In the genomic region with DNA sequence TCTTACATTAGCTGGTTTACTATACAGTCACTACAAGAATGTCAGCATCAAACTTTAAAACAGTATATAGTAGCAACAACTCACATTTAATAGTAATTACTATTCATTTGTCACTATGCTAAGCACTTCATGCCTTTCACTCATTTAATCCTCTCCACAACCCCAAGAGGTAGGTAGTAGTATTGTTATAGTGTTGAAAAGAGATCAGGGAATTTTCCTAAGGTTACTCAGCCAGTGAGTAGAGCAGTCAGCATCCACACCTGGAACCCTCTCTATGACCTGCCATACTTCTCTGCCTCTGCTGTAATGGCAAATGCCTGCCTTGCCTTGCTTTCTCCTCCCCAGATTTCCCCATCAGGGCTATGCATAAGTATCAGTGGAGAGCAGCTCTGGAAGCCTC, we compare ENCODE assay signal across 32 cellular contexts. TPM values are rescaled to one million over a fixed set of nuclear protein-coding genes. Genes with fewer than 3 reads are reported as not detected.
"Had no signal": no experiment of that assay in that cellular context is flagged by ENCODE, and none has a peak within 500 bp of the region (broad histone marks: within the 10 kb centered on the region; RNA-seq: fewer than 3 reads in every experiment).

No MANE protein-coding gene starts in this region.

- H3K4me3 ChIP-seq: left lung, lower lobe of right lung, pancreas, prostate gland, spleen, suprapubic skin, thoracic aorta, tibial artery, upper lobe of right lung had no signal

- ATAC-seq: left colon; left lung; lower lobe of right lung; naive thymus-derived CD8-positive, alpha-beta T cell; pancreas; right cardiac atrium; sciatic nerve; stimulated activated effector memory CD8-positive, alpha-beta T cell treated with anti-CD3 and anti-CD28 coated beads, Interleukin-12 subunit alpha, Interleukin-12 subunit beta, amount 100 ng/mL, for 72 hours; upper lobe of right lung had no signal

- H3K27ac Mint-ChIP-seq: immature natural killer cell; naive thymus-derived CD8-positive, alpha-beta T cell; nephron; stimulated activated effector memory CD8-positive, alpha-beta T cell treated with anti-CD3 and anti-CD28 coated beads, Interleukin-12 subunit alpha, Interleukin-12 subunit beta, amount 100 ng/mL, for 72 hours; stimulated activated naive CD8-positive, alpha-beta T cell treated with anti-CD3 and anti-CD28 coated beads, Interleukin-15, Interleukin-2, amounts not matched to agents 100 ng/mL and 50 ng/mL, for 24 hours had no signal

- H3K27ac ChIP-seq: left lung, lower lobe of right lung, pancreas, prostate gland, spleen, suprapubic skin, thoracic aorta, tibial artery, upper lobe of right lung had no signal

- DNase-seq: hypothalamus; immature natural killer cell; kidney; left colon; left lung; lower lobe of right lung; mammary epithelial cell; mesenchymal stem cell; naive thymus-derived CD8-positive, alpha-beta T cell; nucleus accumbens; pancreas; posterior cingulate gyrus; retina; right cardiac atrium; small intestine; spleen; stimulated activated CD4-positive, alpha-beta T cell treated with anti-CD3 and anti-CD28 coated beads, Interleukin-4, amount 100 ng/mL, for 24 hours; stimulated activated naive CD4-positive, alpha-beta T cell; tibial artery; upper lobe of right lung had no signal

- H3K9me3 Mint-ChIP-seq: immature natural killer cell; naive thymus-derived CD8-positive, alpha-beta T cell; nephron; neural crest cell; stimulated activated effector memory CD8-positive, alpha-beta T cell treated with anti-CD3 and anti-CD28 coated beads, Interleukin-12 subunit alpha, Interleukin-12 subunit beta, amount 100 ng/mL, for 72 hours; stimulated activated naive CD8-positive, alpha-beta T cell treated with anti-CD3 and anti-CD28 coated beads, Interleukin-15, Interleukin-2, amounts not matched to agents 100 ng/mL and 50 ng/mL, for 24 hours had no signal

- H3K4me1 Mint-ChIP-seq: immature natural killer cell; naive thymus-derived CD8-positive, alpha-beta T cell; nephron; neural crest cell; stimulated activated effector memory CD8-positive, alpha-beta T cell treated with anti-CD3 and anti-CD28 coated beads, Interleukin-12 subunit alpha, Interleukin-12 subunit beta, amount 100 ng/mL, for 72 hours had no signal

- H3K4me1 ChIP-seq: left lung, lower lobe of right lung, pancreas, prostate gland, spleen, suprapubic skin, tibial artery, upper lobe of right lung had no signal

- H3K4me3 Mint-ChIP-seq: immature natural killer cell; naive thymus-derived CD8-positive, alpha-beta T cell; nephron; neural crest cell; stimulated activated effector memory CD8-positive, alpha-beta T cell treated with anti-CD3 and anti-CD28 coated beads, Interleukin-12 subunit alpha, Interleukin-12 subunit beta, amount 100 ng/mL, for 72 hours; stimulated activated naive CD8-positive, alpha-beta T cell treated with anti-CD3 and anti-CD28 coated beads, Interleukin-15, Interleukin-2, amounts not matched to agents 100 ng/mL and 50 ng/mL, for 24 hours had no signal

- H3K36me3 Mint-ChIP-seq: immature natural killer cell; naive thymus-derived CD8-positive, alpha-beta T cell; stimulated activated effector memory CD8-positive, alpha-beta T cell treated with anti-CD3 and anti-CD28 coated beads, Interleukin-12 subunit alpha, Interleukin-12 subunit beta, amount 100 ng/mL, for 72 hours had no signal

- H3K36me3 ChIP-seq: left lung, lower lobe of right lung, pancreas, prostate gland, spleen, suprapubic skin, thoracic aorta, tibial artery, upper lobe of right lung had no signal

- H3K9me3 ChIP-seq: left lung, lower lobe of right lung, pancreas, prostate gland, spleen, suprapubic skin, thoracic aorta, tibial artery, upper lobe of right lung had no signal

RNA-seq across cellular contexts. Expression of a gene that starts 24.8 kb away (rescaled TPM):
- total RNA-seq: kidney; left colon; left lung; liver; lower lobe of right lung; mammary epithelial cell; mucosa of gallbladder; naive thymus-derived CD8-positive, alpha-beta T cell; osteoblast; pancreas; right cardiac atrium; sciatic nerve; spleen; subcutaneous adipose tissue; suprapubic skin; thoracic aorta; upper lobe of right lung had no signal
- polyA plus RNA-seq: immature natural killer cell; liver; mammary epithelial cell; naive thymus-derived CD8-positive, alpha-beta T cell; pancreas; right cardiac atrium; small intestine; spleen had no signal
